Comparison of ENCODE assay signal across 29 cellular contexts in genomic region chr16:17827313-17827712, GRCh38.
DNase-seq lines count a peak whose midpoint lies in the region; ATAC-seq and TF ChIP-seq lines count a peak whose summit lies in the region.
"Had no signal": no experiment of that assay in that cellular context is flagged by ENCODE, and none has a peak within 500 bp of the region (broad histone marks: within the 10 kb centered on the region; RNA-seq: fewer than 3 reads in every experiment).

No MANE protein-coding gene starts in this region.

- ATAC-seq in HG03196 (IDR thresholded peaks at IDR 0.05; ENCODE audit: unreplicated experiment): no peak
- ATAC-seq in HG02759 (IDR thresholded peaks at IDR 0.05; ENCODE audit: unreplicated experiment): no peak
- ATAC-seq: activated CD4-positive, alpha-beta T cell treated with anti-CD3 and anti-CD28 coated beads for 36 hours; activated naive CD4-positive, alpha-beta T cell treated with anti-CD3 and anti-CD28 coated beads, Interleukin-2, amount 50 U/mL, for 72 hours; body of pancreas; effector memory CD8-positive, alpha-beta T cell; GM12878; heart left ventricle; left lung; natural killer cell treated with Interleukin-12 subunit alpha and Interleukin-12 subunit beta and Interleukin-15 and Interleukin-18, amount 100 ng/mL, for 72 hours; pancreas; PC-3; right lobe of liver had no signal

- TF ChIP-seq CTCF in astrocyte of the cerebellum (IDR thresholded peaks at IDR 0.05; ENCODE audit: low read depth, low read length, missing control alignments) (no peak), foreskin fibroblast (IDR thresholded peaks at IDR 0.05; ENCODE audit: low read depth, low read length) (no peak), tibial artery (IDR thresholded peaks at IDR 0.05) (no peak)

- intact Hi-C loops in tibial artery (cut with DNase I; ENCODE audit: low total_unique reads): no loop called here

- no peaks in the 10 kb centered on the region for H3K9me3 ChIP-seq in tibial artery
- H3K9me3 ChIP-seq: body of pancreas, esophagus muscularis mucosa, heart left ventricle, left lung, pancreas, right lobe of liver had no signal

- in situ Hi-C loops in astrocyte of the cerebellum (cut with HindIII; ENCODE audit: low sequenced_read_pairs): no loop called here

- H3K27ac ChIP-seq in tibial artery: no peak overlapping the region
- H3K27ac ChIP-seq: body of pancreas, esophagus muscularis mucosa, heart left ventricle, left lung, pancreas, right lobe of liver had no signal

- DNase-seq in AG08395 (ENCODE audit: low spot score) (peak; percentile 29), H4 (ENCODE audit: low spot score) (peak; percentile 26), astrocyte of the cerebellum (ENCODE audit: low read depth) (peak; percentile 54), foreskin fibroblast (peak; percentile 35 to 61), kidney glomerular epithelial cell (lab: John Stamatoyannopoulos, UW) (no peak), tibial artery (no peak)
- DNase-seq: activated CD4-positive, alpha-beta T cell treated with anti-CD3 and anti-CD28 coated beads for 36 hours; body of pancreas; CD4-positive, alpha-beta T cell; DMS153; effector memory CD8-positive, alpha-beta T cell; heart left ventricle; KBM-7; left lung; midbrain; MV-4-11; NCI-H187; pancreas; PC-3; right lobe of liver; SIG-M5; stimulated activated CD4-positive, alpha-beta T cell treated with anti-CD3 and anti-CD28 coated beads, Interleukin-15, amount 100 ng/mL, for 24 hours; stimulated activated CD8-positive, alpha-beta memory T cell treated with anti-CD3 and anti-CD28 coated beads, Interleukin-4, amount 100 ng/mL, for 48 hours had no signal

- no peak overlapping the region for H3K4me3 ChIP-seq in astrocyte of the cerebellum (ENCODE audit: low read depth, low read length)
- no peak overlapping the region for H3K4me3 ChIP-seq in foreskin fibroblast (ENCODE audit: low read depth in 1 of 2, low read length in 2 of 2)
- H3K4me3 ChIP-seq in tibial artery: no peak overlapping the region
- H3K4me3 ChIP-seq: body of pancreas, esophagus muscularis mucosa, GM12878, heart left ventricle, left lung, pancreas, right lobe of liver had no signal

- no peaks in the 10 kb centered on the region for H3K27me3 ChIP-seq in tibial artery
- H3K27me3 ChIP-seq: body of pancreas, esophagus muscularis mucosa, heart left ventricle, left lung, pancreas, right lobe of liver had no signal

- H3K36me3 ChIP-seq in tibial artery: no peaks in the 10 kb centered on the region
- H3K36me3 ChIP-seq: esophagus muscularis mucosa, heart left ventricle, left lung, pancreas, right lobe of liver had no signal

- peaks cover 0 to 5% (median 0%) of the 10 kb centered on the region in 4 donors for H3K4me1 ChIP-seq in tibial artery
- H3K4me1 ChIP-seq: body of pancreas, heart left ventricle, left lung, pancreas, right lobe of liver had no signal

Comparison
In these comparisons a context has a peak if more than half of its experiments do, and no peak if none do; other contexts are left out.
1. DNase-seq: peak in AG08395 (single experiment), H4 (single experiment), astrocyte of the cerebellum (single experiment) and foreskin fibroblast (2 of 2); none in kidney glomerular epithelial cell (single experiment) and tibial artery (0 of 2).